26 cellular contexts compared by ENCODE assay signal in genomic region chr7:118220583-118220982, GRCh38. TPM values are rescaled to one million over a fixed set of nuclear protein-coding genes. Genes with fewer than 3 reads are reported as not detected.
"Had no signal": no experiment of that assay in that cellular context is flagged by ENCODE, and none has a peak within 500 bp of the region (broad histone marks: within the 10 kb centered on the region; RNA-seq: fewer than 3 reads in every experiment).

No MANE protein-coding gene starts in this region.

- H3K36me3 Mint-ChIP-seq: mesothelial cell of epicardium, naive B cell had no signal

- H3K4me3 Mint-ChIP-seq: dendritic cell treated with granulocyte-macrophage colony-stimulating factor and Interleukin-4, amounts not matched to agents 40 ng/mL and 50 ng/mL, for 4 days; effector memory CD8-positive, alpha-beta T cell; endodermal cell; mesothelial cell of epicardium; naive B cell had no signal

- H3K9me3 Mint-ChIP-seq: dendritic cell treated with granulocyte-macrophage colony-stimulating factor and Interleukin-4, amounts not matched to agents 40 ng/mL and 50 ng/mL, for 4 days; effector memory CD8-positive, alpha-beta T cell; endodermal cell; mesothelial cell of epicardium; naive B cell had no signal

- ATAC-seq: effector memory CD8-positive, alpha-beta T cell; esophagus mucosa; gastrocnemius medialis; heart right ventricle; left cardiac atrium; left lung; left ventricle myocardium superior; lower lobe of right lung; mucosa of descending colon had no signal

- H3K27ac Mint-ChIP-seq: dendritic cell treated with granulocyte-macrophage colony-stimulating factor and Interleukin-4, amounts not matched to agents 40 ng/mL and 50 ng/mL, for 4 days; effector memory CD8-positive, alpha-beta T cell; endodermal cell; mesothelial cell of epicardium; naive B cell had no signal

- DNase-seq: colonic mucosa; cortex of kidney; effector CD8-positive, alpha-beta T cell; effector memory CD8-positive, alpha-beta T cell; endodermal cell; erythroblast; esophagus squamous epithelium; foreskin fibroblast; foreskin melanocyte; gastrocnemius medialis; glutamatergic neuron; head of caudate nucleus; heart right ventricle; hippocampal formation; left cardiac atrium; left lung; left ventricle myocardium superior; lower lobe of right lung; mesenchymal stem cell; mucosa of descending colon; naive B cell had no signal

RNA-seq across cellular contexts. Expression of gene ANKRD7, which starts 3.9 kb away (rescaled TPM):
- total RNA-seq: colonic mucosa, endodermal cell, esophagus mucosa, glomerular endothelial cell, lower lobe of right lung, mesenteric fat pad, mesothelial cell of epicardium had no signal
